ENCODE assay signal across 34 cellular contexts in the genomic region with DNA sequence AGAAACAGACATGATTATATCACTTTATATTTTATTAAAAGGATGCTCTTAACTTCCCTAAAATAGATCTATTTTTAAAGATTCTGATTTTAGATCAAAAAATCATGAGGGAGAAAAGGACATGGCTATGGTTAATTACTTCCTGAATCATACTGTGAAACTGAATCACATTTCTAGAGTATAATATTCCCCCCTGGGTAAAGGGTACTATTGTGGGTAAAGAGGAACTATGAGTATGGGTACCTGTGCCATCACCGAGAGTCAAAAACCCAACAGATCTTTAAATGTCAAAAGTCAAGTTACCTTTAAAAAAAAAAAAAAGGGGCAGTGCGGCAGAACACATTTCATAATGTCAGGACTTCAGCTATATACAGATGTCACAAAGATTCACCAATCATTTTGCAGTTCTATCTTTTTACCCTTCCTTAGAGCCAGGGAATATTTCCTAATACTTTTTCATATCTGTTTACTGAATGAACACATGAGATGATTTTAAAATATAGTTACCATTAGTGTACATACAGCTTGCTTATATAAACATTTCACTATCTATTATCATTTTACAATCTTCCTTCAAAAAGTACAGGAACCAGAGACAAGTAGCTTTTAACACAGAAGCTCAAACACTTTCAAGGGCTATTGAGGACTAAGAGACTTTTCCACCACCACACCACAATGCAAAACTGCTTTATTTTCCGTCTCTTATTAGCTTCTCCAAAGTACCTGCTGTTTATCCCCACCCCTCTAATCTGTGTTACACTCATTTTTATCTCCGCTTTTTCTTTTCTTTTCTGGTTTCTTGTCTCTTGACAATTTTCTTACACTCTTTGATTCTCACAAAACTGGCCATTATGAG. TPM values are rescaled to one million over a fixed set of nuclear protein-coding genes. Genes with fewer than 3 reads are reported as not detected.
DNase-seq lines count a peak whose midpoint lies in the region; ATAC-seq, FAIRE-seq and TF ChIP-seq lines count a peak whose summit lies in the region.
"Had no signal": no experiment of that assay in that cellular context is flagged by ENCODE, and none has a peak within 500 bp of the region (broad histone marks: within the 10 kb centered on the region; RNA-seq: fewer than 3 reads in every experiment).

No MANE protein-coding gene starts in this region.

- H3K4me3 ChIP-seq in K562 = no peak overlapping the region
- H3K4me3 ChIP-seq: ascending aorta, gastrocnemius medialis, lower lobe of right lung, pancreas, testis had no signal

- no peaks in the 10 kb centered on the region; the same call in 2 of the 3 replicates for H3K79me2 ChIP-seq in K562 (ENCODE audit: control insufficient read depth, insufficient read depth, low read length)

- no peaks in the 10 kb centered on the region for H3K27me3 ChIP-seq in K562 (ENCODE audit: control insufficient read depth in 2 of 2, insufficient read depth in 2 of 2, low read length in 2 of 2)
- H3K27me3 ChIP-seq: ascending aorta, gastrocnemius medialis, pancreas, testis had no signal

- no peak for TF ChIP-seq RAD21 in K562 (CRISPR knock-in tag; conservative IDR thresholded peaks at IDR 0.05 in 1 of 2, IDR thresholded peaks at IDR 0.05 in 1 of 2)

- peaks cover 7% of the 10 kb centered on the region; the same call in 1 of the 3 replicates for H3K36me3 ChIP-seq in K562 (ENCODE audit: control insufficient read depth, insufficient read depth, low read length)
- H3K36me3 ChIP-seq: gastrocnemius medialis, pancreas had no signal

- no peaks in the 10 kb centered on the region for H3K4me1 ChIP-seq in K562 (replicated peaks in 1 of 2; ENCODE audit: control insufficient read depth in 2 of 2, insufficient read depth in 2 of 2, low read length in 2 of 2)
- H3K4me1 ChIP-seq: ascending aorta, gastrocnemius medialis, lower lobe of right lung, testis had no signal

- peak; percentile 30 for DNase-seq in NOMO-1 treated with DMSO at 0.1 percent for 48 hours (lab: John Stamatoyannopoulos, UW; ENCODE audit: unreplicated experiment)
- DNase-seq in NOMO-1 treated with dmso at 0.1 percent for 144 hours (lab: John Stamatoyannopoulos, UW; ENCODE audit: unreplicated experiment) = no peak
- peak; percentile 20 for DNase-seq in NCI-H187 treated with DMSO at 0.1 percent for 48 hours (lab: John Stamatoyannopoulos, UW)
- no peak for DNase-seq in K562 (ENCODE audit: extremely low read depth in 1 of 4, low spot score in 3 of 4)
- no peak for DNase-seq in NCI-H1417 treated with DMSO at 0.1 percent for 48 hours (lab: John Stamatoyannopoulos, UW)
- DNase-seq in stimulated activated naive CD4-positive, alpha-beta T cell (lab: John Stamatoyannopoulos, UW) = no peak
- no peak for DNase-seq in activated naive CD4-positive, alpha-beta T cell treated with anti-CD3 and anti-CD28 coated beads, Interleukin-2, amount 50 U/mL, for 16 hours
- DNase-seq: activated CD4-positive, alpha-beta T cell treated with anti-CD3 and anti-CD28 coated beads for 36 hours; activated CD8-positive, alpha-beta memory T cell treated with anti-CD3 and anti-CD28 coated beads for 24 hours; activated T-cell treated with anti-CD3 and anti-CD28 coated beads for 4 hours; CD4-positive, alpha-beta T cell; gastrocnemius medialis; H7; kidney glomerular epithelial cell; lower lobe of right lung; MV-4-11; NCI-H146; NCI-H2171; NCI-H524 treated with DMSO at 0.1 percent for 48 hours; NK-92 treated with Interleukin-12 subunit alpha and Interleukin-12 subunit beta, amount 100 ng/mL, for 24 hours; pancreas; SHP77 treated with DMSO at 0.1 percent for 48 hours; small intestine; testis had no signal

- no peak overlapping the region for H2AFZ ChIP-seq in K562 (ENCODE audit: low read depth, low read length)

- 76% methylated on average over 4 of the region's 4 CpGs for WGBS in K562 (ENCODE audit: insufficient coverage, low coverage, missing lambda C conversion rate)

- CTCF ChIA-PET in K562 (lab: Yijun Ruan, JAX; ENCODE audit: low intra/inter-chr PET ratio) = no interaction called here

- H3K27me3 Mint-ChIP-seq in stimulated activated memory B cell treated with anti-CD40 and anti-IgM and Interleukin-4, amounts not matched to agents 10 μg/mL and 1 μg/mL and 100 μg/mL, for 72 hours = no peaks in the 10 kb centered on the region
- H3K27me3 Mint-ChIP-seq: activated CD4-positive, alpha-beta T cell treated with anti-CD3 and anti-CD28 coated beads for 36 hours; CD4-positive, alpha-beta T cell had no signal

- intact Hi-C loops in K562 (cut with micrococcal nuclease) = no loop called here

- H3K27ac Mint-ChIP-seq in stimulated activated memory B cell treated with anti-CD40 and anti-IgM and Interleukin-4, amounts not matched to agents 10 μg/mL and 1 μg/mL and 100 μg/mL, for 72 hours = peak overlapping the region; percentile 67
- H3K27ac Mint-ChIP-seq: activated CD4-positive, alpha-beta T cell treated with anti-CD3 and anti-CD28 coated beads for 36 hours; activated naive CD8-positive, alpha-beta T cell; activated T-helper 2 cell treated with anti-CD3 and anti-CD28 coated beads, Interferon-gamma antibody, Interleukin-2, Interleukin-4, amounts not matched to agents 10 μg/mL and 5 μg/mL and 100 μg/mL, durations not matched to agents 14 hours and 24 hours and 36 hours; CD4-positive, alpha-beta T cell; stimulated activated naive CD8-positive, alpha-beta T cell treated with anti-CD3 and anti-CD28 coated beads, Interleukin-15, Interleukin-2, amounts not matched to agents 100 ng/mL and 50 ng/mL, for 24 hours; T-helper 2 cell treated with Interferon-gamma antibody and Interleukin-4, amounts not matched to agents 5 μg/mL and 100 μg/mL, for 36 hours had no signal

- H3K4me3 Mint-ChIP-seq in stimulated activated memory B cell treated with anti-CD40 and anti-IgM and Interleukin-4, amounts not matched to agents 10 μg/mL and 1 μg/mL and 100 μg/mL, for 72 hours = no peak overlapping the region
- H3K4me3 Mint-ChIP-seq: activated CD4-positive, alpha-beta T cell treated with anti-CD3 and anti-CD28 coated beads for 36 hours; activated naive CD8-positive, alpha-beta T cell; CD4-positive, alpha-beta T cell; neural crest cell; stimulated activated naive CD8-positive, alpha-beta T cell treated with anti-CD3 and anti-CD28 coated beads, Interleukin-15, Interleukin-2, amounts not matched to agents 100 ng/mL and 50 ng/mL, for 24 hours; T-helper 2 cell treated with Interferon-gamma antibody and Interleukin-4, amounts not matched to agents 5 μg/mL and 100 μg/mL, for 36 hours had no signal

- no peak overlapping the region for H3K4me2 ChIP-seq in K562 (ENCODE audit: insufficient read depth, low read length)

- no peaks in the 10 kb centered on the region for H4K20me1 ChIP-seq in K562 (replicated peaks; ENCODE audit: control insufficient read depth, insufficient read depth, low read length)

- ATAC-seq in K562 = no peak
- ATAC-seq in stimulated activated memory B cell treated with anti-CD40 and anti-IgM and Interleukin-4, amounts not matched to agents 10 μg/mL and 1 μg/mL and 100 μg/mL, for 72 hours = peak; percentile 92
- ATAC-seq: activated CD4-positive, alpha-beta T cell treated with anti-CD3 and anti-CD28 coated beads for 36 hours; gastrocnemius medialis; pancreas had no signal

- no peak overlapping the region for H3K9ac ChIP-seq in K562 (ENCODE audit: insufficient read depth in 1 of 2, low read depth in 2 of 2, low read length in 2 of 2)

- TF ChIP-seq EP300 in K562 (IDR thresholded peaks at IDR 0.05; ENCODE audit: low read length) = no peak

- in situ Hi-C loops in K562 (cut with MboI) = no loop called here

- FAIRE-seq in K562 (lab: Jason Lieb, UNC) = peak; percentile 49
- FAIRE-seq: D721Med, GM12891, pancreas, RCC 7860, small intestine had no signal

- peaks cover 11% of the 10 kb centered on the region for H3K36me3 Mint-ChIP-seq in stimulated activated memory B cell treated with anti-CD40 and anti-IgM and Interleukin-4, amounts not matched to agents 10 μg/mL and 1 μg/mL and 100 μg/mL, for 72 hours
- H3K36me3 Mint-ChIP-seq: activated naive CD8-positive, alpha-beta T cell had no signal

- H3K9me3 ChIP-seq in K562 (replicated peaks; ENCODE audit: control insufficient read depth, insufficient read depth, low read depth, low read length) = no peaks in the 10 kb centered on the region
- H3K9me3 ChIP-seq: ascending aorta, gastrocnemius medialis, lower lobe of right lung, pancreas, testis had no signal

- no peaks in the 10 kb centered on the region for H3K9me3 Mint-ChIP-seq in stimulated activated memory B cell treated with anti-CD40 and anti-IgM and Interleukin-4, amounts not matched to agents 10 μg/mL and 1 μg/mL and 100 μg/mL, for 72 hours
- H3K9me3 Mint-ChIP-seq: activated T-helper 2 cell treated with anti-CD3 and anti-CD28 coated beads, Interferon-gamma antibody, Interleukin-2, Interleukin-4, amounts not matched to agents 10 μg/mL and 5 μg/mL and 100 μg/mL, durations not matched to agents 14 hours and 24 hours and 36 hours; CD4-positive, alpha-beta T cell; neural crest cell; stimulated activated naive CD8-positive, alpha-beta T cell treated with anti-CD3 and anti-CD28 coated beads, Interleukin-15, Interleukin-2, amounts not matched to agents 100 ng/mL and 50 ng/mL, for 24 hours; T-helper 2 cell treated with Interferon-gamma antibody and Interleukin-4, amounts not matched to agents 5 μg/mL and 100 μg/mL, for 36 hours had no signal

- TF ChIP-seq CTCF in K562 (IDR thresholded peaks at IDR 0.05 in 2 of 3, conservative IDR thresholded peaks at IDR 0.05 in 1 of 3; ENCODE audit: insufficient read depth in 2 of 3, low read depth in 1 of 3, low read length in 3 of 3) = no peak

- TF ChIP-seq POLR2A in K562 (conservative IDR thresholded peaks at IDR 0.05) = no peak

- POLR2A ChIA-PET in K562 (lab: Yijun Ruan, JAX) = interaction anchor here (1.3 to 1.5 kb wide), 3 partner anchors 8 to 37 kb away, joined by 3 to 4 read pairs (median 3); no protein-coding TSS in a partner anchor

- H3K9me1 ChIP-seq in K562 (ENCODE audit: control insufficient read depth, insufficient read depth, low read length) = no peaks in the 10 kb centered on the region

- no TSS peak for BruUV-seq in K562 (replicated peaks; lab: Mats Ljungman, UMichigan)

- no peak overlapping the region for H3K27ac ChIP-seq in K562 (ENCODE audit: extremely low read depth, low read depth, low read length)
- H3K27ac ChIP-seq: ascending aorta, gastrocnemius medialis, lower lobe of right lung, pancreas, testis had no signal

- peaks cover 45% of the 10 kb centered on the region for H3K4me1 Mint-ChIP-seq in stimulated activated memory B cell treated with anti-CD40 and anti-IgM and Interleukin-4, amounts not matched to agents 10 μg/mL and 1 μg/mL and 100 μg/mL, for 72 hours
- H3K4me1 Mint-ChIP-seq: neural crest cell had no signal

RNA-seq across cellular contexts. Expression of gene EVI5, which starts 45.0 kb away (rescaled TPM):
- 14.6 and 66.4 TPM in 2 replicates for total RNA-seq in K562 (2011; cell fraction: chromatin; rRNA removed; ENCODE audit: low replicate concordance)
- total RNA-seq in K562 (2011; cell fraction: nucleolus; rRNA removed) = 12.8 and 17.0 TPM in 2 replicates
- total RNA-seq in K562 (2011; cell fraction: nucleoplasm; rRNA removed) = 17.1 and 20.8 TPM in 2 replicates
- 25.1 and 50.1 TPM in 2 replicates for total RNA-seq in K562 (2014; rRNA removed)
- 13.7 and 18.5 TPM in 2 replicates for total RNA-seq in K562 (2014; rRNA removed; fragmentation: Illumina TruSeq; extraction: Trizol)
- total RNA-seq in K562 (2015; rRNA removed; fragmentation: Illumina TruSeq; extraction: Trizol) = 18.3 and 18.4 TPM in 2 replicates
- total RNA-seq in K562 (2021) = 16.5 and 18.7 TPM in 2 replicates
- polyA plus RNA-seq in K562 (2011; rRNA removed) = 4.9 and 6.3 TPM in 2 replicates
- 1.2 and 2.8 TPM in 2 replicates for polyA plus RNA-seq in K562 (2011; cell fraction: cytosol; rRNA removed)
- 5.2 and 6.8 TPM in 2 replicates for polyA plus RNA-seq in K562 (2011; cell fraction: nucleus; rRNA removed)
- polyA plus RNA-seq in K562 (2012) = 2.6 and 2.9 TPM in 2 replicates
- 5.5 and 6.0 TPM in 2 replicates for polyA plus RNA-seq in K562 (2014; fragmentation: Illumina TruSeq; extraction: Trizol)
- polyA plus RNA-seq in K562 (2014; fragmentation: Nextera tagmentation; extraction: Ambion mirVana) = 1 to 10 TPM; 1.7 to 4.8 TPM
- 16.2 and 19.6 TPM in 2 replicates for polyA plus RNA-seq in K562 (2014; rRNA removed)
- polyA minus RNA-seq in K562 (2011; rRNA and poly(A)+ RNA removed) = 23.8 and 27.2 TPM in 2 replicates
- 11.1 and 13.0 TPM in 2 replicates for polyA minus RNA-seq in K562 (2011; cell fraction: cytosol; rRNA and poly(A)+ RNA removed)
- 21.0 and 32.9 TPM in 2 replicates for polyA minus RNA-seq in K562 (2011; cell fraction: nucleus; rRNA and poly(A)+ RNA removed)

Comparison
In these comparisons a context has a peak if more than half of its experiments do, and no peak if none do; other contexts are left out.
1. DNase-seq: peak in NOMO-1 treated with DMSO at 0.1 percent for 48 hours (single experiment) and NCI-H187 treated with DMSO at 0.1 percent for 48 hours (single experiment); none in NOMO-1 treated with dmso at 0.1 percent for 144 hours (single experiment), K562 (0 of 4), NCI-H1417 treated with DMSO at 0.1 percent for 48 hours (single experiment), stimulated activated naive CD4-positive, alpha-beta T cell (0 of 6) and activated naive CD4-positive, alpha-beta T cell treated with anti-CD3 and anti-CD28 coated beads, Interleukin-2, amount 50 U/mL, for 16 hours (single experiment).